Comparison of ENCODE assay signal across 1 cellular context in the genomic region with DNA sequence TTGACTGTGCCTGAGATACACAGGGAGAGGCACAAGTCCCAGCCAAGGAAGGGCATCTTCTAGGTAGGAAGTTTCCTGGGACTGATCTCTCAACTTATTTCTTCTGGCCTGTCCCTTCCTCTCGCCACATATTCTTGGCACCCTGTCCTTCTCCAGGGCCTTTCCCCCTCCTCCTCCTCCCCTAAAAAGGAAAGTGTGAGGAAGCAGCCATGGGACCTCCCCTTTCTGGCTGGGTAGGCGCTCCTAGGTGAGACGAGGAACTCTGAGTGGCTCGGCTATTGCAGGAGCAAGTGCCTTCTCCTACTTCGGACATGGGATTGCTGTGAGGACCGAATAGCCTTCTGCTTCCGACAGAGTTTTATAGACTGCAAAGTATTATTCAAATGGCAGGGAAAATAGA.
TF ChIP-seq lines count a peak whose summit lies in the region.

No MANE protein-coding gene starts in this region.

TF ChIP-seq in A549, 52 proteins besides CTCF, POLR2A, EP300 and RAD21 (continued from another document):
- TF ChIP-seq FOXS1 (CRISPR knock-in tag; IDR thresholded peaks at IDR 0.05): no peak
TF ChIP-seq in A549: peak in this region for 0.
